In genomic region chr2:66730429-66730828, GRCh38 we compare ENCODE assay signal across 30 cellular contexts.
"Had no signal": no experiment of that assay in that cellular context is flagged by ENCODE, and none has a peak within 500 bp of the region (broad histone marks: within the 10 kb centered on the region; RNA-seq: fewer than 3 reads in every experiment).

No MANE protein-coding gene starts in this region.

- DNase-seq: heart right ventricle; kidney glomerular epithelial cell; left cardiac atrium; left ventricle myocardium inferior; mesendoderm; midbrain; mucosa of descending colon; naive thymus-derived CD8-positive, alpha-beta T cell; nephron progenitor cell; occipital lobe; ovary; retina; right cardiac atrium; small intestine; spleen; stimulated activated CD4-positive, alpha-beta T cell treated with anti-CD3 and anti-CD28 coated beads, Interleukin-4, amount 100 ng/mL, for 24 hours; stimulated activated naive CD4-positive, alpha-beta T cell treated with Interleukin-2 at 50 U/mL for 16 hours; stimulated activated naive CD8-positive, alpha-beta T cell treated with anti-CD3 and anti-CD28 coated beads, Interleukin-15, amount 100 ng/mL, for 72 hours; testis; thyroid gland; transverse colon; upper lobe of left lung had no signal

- H3K36me3 ChIP-seq: heart right ventricle, left ventricle myocardium inferior, neural progenitor cell, neutrophil, ovary, spleen, thyroid gland, transverse colon, upper lobe of left lung, vagina had no signal

- H3K9ac ChIP-seq: neural progenitor cell had no signal

- H3K4me1 Mint-ChIP-seq: naive thymus-derived CD8-positive, alpha-beta T cell; neural progenitor cell; stimulated activated effector memory CD8-positive, alpha-beta T cell treated with anti-CD3 and anti-CD28 coated beads, Interleukin-12 subunit alpha, Interleukin-12 subunit beta, amount 100 ng/mL, for 72 hours; stimulated activated naive CD8-positive, alpha-beta T cell treated with anti-CD3 and anti-CD28 coated beads, Interleukin-15, amount 100 ng/mL, for 72 hours had no signal

- H3K9me3 ChIP-seq: heart right ventricle, left ventricle myocardium inferior, mucosa of descending colon, neutrophil, ovary, spleen, testis, thyroid gland, transverse colon, upper lobe of left lung, vagina had no signal

- H3K4me1 ChIP-seq: heart right ventricle, left ventricle myocardium inferior, neural progenitor cell, spleen, testis, thyroid gland, transverse colon, upper lobe of left lung had no signal

- H3K27ac ChIP-seq: heart right ventricle, hepatocyte, left ventricle myocardium inferior, neural progenitor cell, neutrophil, ovary, spleen, testis, thyroid gland, upper lobe of left lung, vagina had no signal

- H3K4me3 ChIP-seq: heart right ventricle, hepatocyte, left ventricle myocardium inferior, lung, mucosa of descending colon, neural progenitor cell, ovary, spleen, testis, thyroid gland, transverse colon, upper lobe of left lung, vagina had no signal

- H3K9me3 Mint-ChIP-seq: nephron progenitor cell; neural progenitor cell; stimulated activated naive CD8-positive, alpha-beta T cell treated with anti-CD3 and anti-CD28 coated beads, Interleukin-15, amount 100 ng/mL, for 72 hours had no signal

- H3K27me3 ChIP-seq: heart right ventricle, hepatocyte, neural progenitor cell, neutrophil, ovary, spleen, testis, thyroid gland, transverse colon, upper lobe of left lung, vagina had no signal

- ATAC-seq: heart right ventricle; left cardiac atrium; mucosa of descending colon; naive thymus-derived CD8-positive, alpha-beta T cell; right cardiac atrium; sciatic nerve; stimulated activated effector memory CD8-positive, alpha-beta T cell treated with anti-CD3 and anti-CD28 coated beads, Interleukin-12 subunit alpha, Interleukin-12 subunit beta, amount 100 ng/mL, for 72 hours; stimulated activated naive CD8-positive, alpha-beta T cell treated with anti-CD3 and anti-CD28 coated beads, Interleukin-15, amount 100 ng/mL, for 72 hours had no signal

- H3K4me3 Mint-ChIP-seq: naive thymus-derived CD8-positive, alpha-beta T cell; nephron progenitor cell; neural progenitor cell; stimulated activated effector memory CD8-positive, alpha-beta T cell treated with anti-CD3 and anti-CD28 coated beads, Interleukin-12 subunit alpha, Interleukin-12 subunit beta, amount 100 ng/mL, for 72 hours; stimulated activated naive CD8-positive, alpha-beta T cell treated with anti-CD3 and anti-CD28 coated beads, Interleukin-15, amount 100 ng/mL, for 72 hours had no signal

- H3K27ac Mint-ChIP-seq: naive thymus-derived CD8-positive, alpha-beta T cell; nephron progenitor cell; neural progenitor cell; progenitor cell of endocrine pancreas; stimulated activated effector memory CD8-positive, alpha-beta T cell treated with anti-CD3 and anti-CD28 coated beads, Interleukin-12 subunit alpha, Interleukin-12 subunit beta, amount 100 ng/mL, for 72 hours; stimulated activated naive CD8-positive, alpha-beta T cell treated with anti-CD3 and anti-CD28 coated beads, Interleukin-15, amount 100 ng/mL, for 72 hours had no signal

- H3K36me3 Mint-ChIP-seq: naive thymus-derived CD8-positive, alpha-beta T cell; neural progenitor cell; stimulated activated effector memory CD8-positive, alpha-beta T cell treated with anti-CD3 and anti-CD28 coated beads, Interleukin-12 subunit alpha, Interleukin-12 subunit beta, amount 100 ng/mL, for 72 hours had no signal

- H3K27me3 Mint-ChIP-seq: progenitor cell of endocrine pancreas; stimulated activated naive CD8-positive, alpha-beta T cell treated with anti-CD3 and anti-CD28 coated beads, Interleukin-15, amount 100 ng/mL, for 72 hours had no signal
